ENCODE assay signal across 25 cellular contexts in the genomic region with DNA sequence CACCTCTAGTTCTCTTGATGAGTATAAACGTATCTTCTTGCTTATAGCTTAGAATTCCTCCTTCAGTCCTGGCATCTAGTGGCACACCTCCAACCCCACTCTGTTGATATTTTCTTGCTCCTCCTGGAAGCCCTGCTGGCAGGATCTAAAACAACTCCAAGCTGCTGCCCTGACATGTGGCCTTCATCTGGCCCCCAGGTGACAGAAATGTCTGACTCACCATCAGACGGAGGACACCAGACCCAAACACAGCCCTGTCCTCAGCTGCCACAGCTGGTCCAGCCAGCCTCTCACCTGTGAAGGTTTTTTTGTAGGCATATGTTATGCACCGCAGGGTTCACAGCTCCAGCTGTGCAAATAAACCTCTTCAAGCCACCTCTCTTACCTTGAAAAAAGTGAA. TPM values are rescaled to one million over a fixed set of nuclear protein-coding genes. Genes with fewer than 3 reads are reported as not detected.
"Had no signal": no experiment of that assay in that cellular context is flagged by ENCODE, and none has a peak within 500 bp of the region (broad histone marks: within the 10 kb centered on the region; RNA-seq: fewer than 3 reads in every experiment).

No MANE protein-coding gene starts in this region.

- H3K36me3 Mint-ChIP-seq: activated CD8-positive, alpha-beta memory T cell treated with anti-CD3 and anti-CD28 coated beads, Interleukin-2, amount 10 ng/mL, durations not matched to agents 7 days and 5 days; activated naive CD8-positive, alpha-beta T cell; natural killer cell; stimulated activated memory B cell treated with anti-CD40 and anti-IgM and Interleukin-4, amounts not matched to agents 10 μg/mL and 1 μg/mL and 100 μg/mL, for 72 hours had no signal

- H3K4me1 ChIP-seq: body of pancreas had no signal

- DNase-seq: activated CD4-positive, alpha-beta T cell treated with anti-CD3 and anti-CD28 coated beads, Interleukin-2, amount 50 U/mL, for 4 hours; activated CD4-positive, CD25-positive, alpha-beta regulatory T cell treated with anti-CD3 and anti-CD28 coated beads, Interleukin-2, amount 50 U/mL, for 72 hours; activated CD8-positive, alpha-beta memory T cell treated with anti-CD3 and anti-CD28 coated beads, Interleukin-2, amount 10 ng/mL, durations not matched to agents 7 days and 5 days; activated effector memory CD4-positive, alpha-beta T cell treated with Interleukin-2 at 50 U/mL for 16 hours; activated T-cell treated with anti-CD3 and anti-CD28 coated beads, Interleukin-2, amount 50 U/mL, for 4 hours; amygdala; body of pancreas; central memory CD4-positive, alpha-beta T cell; effector CD4-positive, alpha-beta T cell; head of caudate nucleus; kidney glomerular epithelial cell; mesenchymal stem cell; natural killer cell; stimulated activated CD4-positive, alpha-beta T cell treated with anti-CD3 and anti-CD28 coated beads, Interleukin-2, amount 100 ng/mL, for 48 hours; T-helper 9 cell had no signal

- H3K27ac ChIP-seq: body of pancreas, coronary artery had no signal

- H3K4me1 Mint-ChIP-seq: activated CD8-positive, alpha-beta memory T cell treated with anti-CD3 and anti-CD28 coated beads, Interleukin-2, amount 10 ng/mL, durations not matched to agents 7 days and 5 days; natural killer cell; stimulated activated memory B cell treated with anti-CD40 and anti-IgM and Interleukin-4, amounts not matched to agents 10 μg/mL and 1 μg/mL and 100 μg/mL, for 72 hours had no signal

- H3K27me3 Mint-ChIP-seq: stimulated activated memory B cell treated with anti-CD40 and anti-IgM and Interleukin-4, amounts not matched to agents 10 μg/mL and 1 μg/mL and 100 μg/mL, for 72 hours had no signal

- H3K27me3 ChIP-seq: body of pancreas had no signal

- H3K9me3 Mint-ChIP-seq: activated T-cell treated with anti-CD3 and anti-CD28 coated beads, Interleukin-2, amount 50 U/mL, for 4 hours; stimulated activated memory B cell treated with anti-CD40 and anti-IgM and Interleukin-4, amounts not matched to agents 10 μg/mL and 1 μg/mL and 100 μg/mL, for 72 hours had no signal

- H3K4me3 ChIP-seq: body of pancreas, coronary artery had no signal

- H3K27ac Mint-ChIP-seq: activated CD8-positive, alpha-beta memory T cell treated with anti-CD3 and anti-CD28 coated beads, Interleukin-2, amount 10 ng/mL, durations not matched to agents 7 days and 5 days; activated naive CD8-positive, alpha-beta T cell; natural killer cell; stimulated activated memory B cell treated with anti-CD40 and anti-IgM and Interleukin-4, amounts not matched to agents 10 μg/mL and 1 μg/mL and 100 μg/mL, for 72 hours had no signal

- H3K9me3 ChIP-seq: body of pancreas had no signal

- H3K4me3 Mint-ChIP-seq: activated CD8-positive, alpha-beta memory T cell treated with anti-CD3 and anti-CD28 coated beads, Interleukin-2, amount 10 ng/mL, durations not matched to agents 7 days and 5 days; activated naive CD8-positive, alpha-beta T cell; activated T-cell treated with anti-CD3 and anti-CD28 coated beads, Interleukin-2, amount 50 U/mL, for 4 hours; natural killer cell; stimulated activated memory B cell treated with anti-CD40 and anti-IgM and Interleukin-4, amounts not matched to agents 10 μg/mL and 1 μg/mL and 100 μg/mL, for 72 hours had no signal

RNA-seq across cellular contexts. Expression of gene KRTAP19-8, which starts 53.4 kb away (rescaled TPM):
- total RNA-seq: activated CD8-positive, alpha-beta memory T cell treated with anti-CD3 and anti-CD28 coated beads, Interleukin-2, amount 10 ng/mL, durations not matched to agents 7 days and 5 days; activated T-cell treated with anti-CD3 and anti-CD28 coated beads, Interleukin-2, amount 50 U/mL, for 4 hours; body of pancreas; endothelial cell of umbilical vein; frontal cortex; liver; natural killer cell; posterior vena cava; skeletal muscle tissue; urinary bladder had no signal
- polyA plus RNA-seq: endothelial cell of umbilical vein, liver, thymus, urinary bladder had no signal
